Comparison of ENCODE assay signal across 1 cellular context in genomic region chr17:74992223-74992622, GRCh38.
TF ChIP-seq lines count a peak whose summit lies in the region.

No MANE protein-coding gene starts in this region.

TF ChIP-seq in GM12878, 131 proteins besides CTCF, POLR2A, EP300 and RAD21:
- TF ChIP-seq CHD4 (IDR thresholded peaks at IDR 0.05) (no peak), SPI1 (IDR thresholded peaks at IDR 0.05; ENCODE audit: borderline replicate concordance, insufficient read depth, low read depth, low read length) (0 out of 2 replicates have a peak, but pooled peaks have one; percentile 26)
